ENCODE assay signal across 33 cellular contexts in the genomic region with DNA sequence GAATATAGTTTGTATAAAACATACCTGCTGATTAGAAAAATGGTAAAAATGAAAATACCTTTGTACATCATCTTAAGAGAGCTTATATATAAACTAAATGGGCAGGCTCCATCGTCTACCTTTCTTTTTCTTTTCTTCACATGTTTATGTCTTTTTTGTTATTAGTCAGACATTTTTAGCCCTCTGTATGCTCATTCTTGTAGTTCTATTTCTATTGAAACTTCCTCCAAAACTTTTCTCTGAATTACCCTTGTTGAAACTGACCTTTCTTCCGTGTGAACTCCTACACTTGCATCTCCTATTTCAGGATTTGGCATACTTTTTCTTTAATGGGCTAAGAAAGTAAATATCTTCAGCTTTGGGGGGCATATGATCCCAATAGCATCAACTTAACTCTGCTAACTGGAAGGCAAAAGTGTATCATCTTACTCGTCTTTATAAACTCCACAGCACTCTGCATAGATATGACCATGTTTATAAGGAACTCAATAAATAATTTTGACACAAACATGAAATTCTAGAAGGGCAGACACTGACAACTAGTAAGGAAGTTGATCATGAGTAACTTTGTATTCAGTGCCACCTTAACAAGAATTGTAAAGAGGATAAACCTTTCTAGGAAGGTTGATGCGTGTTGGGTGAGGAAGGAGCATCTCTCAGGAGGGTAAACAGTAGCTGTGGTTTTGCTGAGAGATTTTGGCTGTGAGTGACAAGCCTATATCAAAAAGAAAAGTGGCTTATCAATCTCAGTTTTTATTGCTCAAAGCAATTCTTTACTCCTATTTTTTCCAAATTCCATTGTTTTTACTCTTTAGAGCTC.
DNase-seq lines count a peak whose midpoint lies in the region; ATAC-seq, FAIRE-seq and TF ChIP-seq lines count a peak whose summit lies in the region.
"Had no signal": no experiment of that assay in that cellular context is flagged by ENCODE, and none has a peak within 500 bp of the region (broad histone marks: within the 10 kb centered on the region; RNA-seq: fewer than 3 reads in every experiment).

No MANE protein-coding gene starts in this region.

- H3K27me3 ChIP-seq in OCI-LY3 (ENCODE audit: low read depth, low read length) (no peaks in the 10 kb centered on the region), keratinocyte (ENCODE audit: control insufficient read depth, extremely low read depth, insufficient read depth, low read length) (no peaks in the 10 kb centered on the region)

- H3K9ac ChIP-seq in OCI-LY3 (ENCODE audit: low read length) (no peak overlapping the region), keratinocyte (ENCODE audit: control insufficient read depth, extremely low read depth, insufficient read depth, low read length) (no peak overlapping the region)

- peak; percentile 41 for FAIRE-seq in keratinocyte (lab: Jason Lieb, UNC)
- FAIRE-seq: RCC 7860 had no signal

- no peaks in the 10 kb centered on the region for H3K9me3 Mint-ChIP-seq in activated CD4-positive, alpha-beta T cell treated with anti-CD3 and anti-CD28 coated beads, Interleukin-2, amount 10 ng/mL, durations not matched to agents 24 days and 14 days
- no peaks in the 10 kb centered on the region for H3K9me3 Mint-ChIP-seq in MCF 10A (ENCODE audit: unreplicated experiment)
- H3K9me3 Mint-ChIP-seq: nephron, type B pancreatic cell had no signal

- H3K9me1 ChIP-seq in keratinocyte (ENCODE audit: control insufficient read depth, extremely low read depth, insufficient read depth, low read length), result no peaks in the 10 kb centered on the region

- H3K9me3 ChIP-seq in OCI-LY3 (ENCODE audit: insufficient read depth, low read length) (no peaks in the 10 kb centered on the region), keratinocyte (ENCODE audit: control insufficient read depth, low read depth, low read length) (no peaks in the 10 kb centered on the region)
- H3K9me3 ChIP-seq: mucosa of descending colon had no signal

- ATAC-seq in GM18868 (IDR thresholded peaks at IDR 0.05; ENCODE audit: unreplicated experiment) (peak; percentile 55), GM19324 (IDR thresholded peaks at IDR 0.05; ENCODE audit: low FRiP score, unreplicated experiment) (no peak)
- ATAC-seq: left cardiac atrium, mucosa of descending colon had no signal

- H3K27ac Mint-ChIP-seq in activated CD4-positive, alpha-beta T cell treated with anti-CD3 and anti-CD28 coated beads, Interleukin-2, amount 10 ng/mL, durations not matched to agents 24 days and 14 days, result peak overlapping the region; percentile 85
- no peak overlapping the region for H3K27ac Mint-ChIP-seq in MCF 10A (ENCODE audit: low read depth, unreplicated experiment)
- H3K27ac Mint-ChIP-seq: nephron, type B pancreatic cell had no signal

- DNase-seq in activated CD4-positive, alpha-beta T cell treated with anti-CD3 and anti-CD28 coated beads, Interleukin-2, amount 10 ng/mL, durations not matched to agents 24 days and 14 days, result no peak
- no peak for DNase-seq in activated CD4-positive, alpha-beta T cell treated with anti-CD3 and anti-CD28 coated beads, Interleukin-2, amount 50 U/mL, for 48 hours
- DNase-seq in keratinocyte (ENCODE audit: low read depth, low spot score) (no peak), MCF 10A (ENCODE audit: unreplicated experiment) (no peak)
- no peak for DNase-seq in central memory CD4-positive, alpha-beta T cell
- DNase-seq: 8988T; activated CD4-positive, alpha-beta T cell treated with anti-CD3 and anti-CD28 coated beads for 4 hours; activated CD8-positive, alpha-beta memory T cell treated with anti-CD3 and anti-CD28 coated beads, Interleukin-2, amount 50 U/mL, for 4 hours; activated gamma-delta T cell; C1 segment of cervical spinal cord; caudate nucleus; cortex of kidney; DMS53; effector memory CD4-positive, alpha-beta T cell; GOT3; hippocampal formation; IMR-90; left cardiac atrium; mammary epithelial cell; mucosa of descending colon; NCI-H146; NCI-H2107; NCI-H748 treated with DMSO at 0.1 percent for 48 hours; SHP77 treated with DMSO at 0.1 percent for 48 hours; stimulated activated CD4-positive, alpha-beta T cell treated with anti-CD3 and anti-CD28 coated beads, Interleukin-4, amount 100 ng/mL, for 24 hours; T-helper 9 cell had no signal

- peaks cover 14% of the 10 kb centered on the region for H3K4me1 ChIP-seq in OCI-LY3 (ENCODE audit: low read length)
- H3K4me1 ChIP-seq in keratinocyte (ENCODE audit: control insufficient read depth, extremely low read depth, insufficient read depth, low read length), result no peaks in the 10 kb centered on the region

- no TSS peak for BruUV-seq in MCF 10A (replicated peaks; lab: Mats Ljungman, UMichigan)

- H3K36me3 ChIP-seq in OCI-LY3 (replicated peaks; ENCODE audit: low read depth, low read length), result peaks cover 55% of the 10 kb centered on the region
- H3K36me3 ChIP-seq in keratinocyte (ENCODE audit: control insufficient read depth in 2 of 2, extremely low read depth in 1 of 2, insufficient read depth in 2 of 2, low read length in 2 of 2), result no peaks in the 10 kb centered on the region

- H3K36me3 Mint-ChIP-seq in activated CD4-positive, alpha-beta T cell treated with anti-CD3 and anti-CD28 coated beads, Interleukin-2, amount 10 ng/mL, durations not matched to agents 24 days and 14 days (ENCODE audit: low read depth), result peaks cover 45% of the 10 kb centered on the region
- H3K36me3 Mint-ChIP-seq in MCF 10A (ENCODE audit: insufficient read depth, unreplicated experiment), result peaks cover 36% of the 10 kb centered on the region

- no peak for TF ChIP-seq CTCF in OCI-LY3 (IDR thresholded peaks at IDR 0.05; ENCODE audit: low read depth, low read length)
- no peak for TF ChIP-seq CTCF in keratinocyte (optimal IDR thresholded peaks at IDR 0.05 in 1 of 3, IDR thresholded peaks at IDR 0.05 in 1 of 3, conservative IDR thresholded peaks at IDR 0.05 in 1 of 3; ENCODE audit: extremely low read depth in 1 of 3, insufficient read depth in 2 of 3, low read length in 3 of 3)
- TF ChIP-seq CTCF in MCF 10A (IDR thresholded peaks at IDR 0.05; ENCODE audit: unreplicated experiment), result no peak

- peaks cover 21% of the 10 kb centered on the region for H3K4me1 Mint-ChIP-seq in activated CD4-positive, alpha-beta T cell treated with anti-CD3 and anti-CD28 coated beads, Interleukin-2, amount 10 ng/mL, durations not matched to agents 24 days and 14 days
- H3K4me1 Mint-ChIP-seq in MCF 10A (ENCODE audit: insufficient read depth, unreplicated experiment), result no peaks in the 10 kb centered on the region
- H3K4me1 Mint-ChIP-seq: nephron had no signal

- H3K4me3 Mint-ChIP-seq in activated CD4-positive, alpha-beta T cell treated with anti-CD3 and anti-CD28 coated beads, Interleukin-2, amount 10 ng/mL, durations not matched to agents 24 days and 14 days, result peak overlapping the region; percentile 52
- no peak overlapping the region for H3K4me3 Mint-ChIP-seq in MCF 10A (ENCODE audit: unreplicated experiment)
- H3K4me3 Mint-ChIP-seq: nephron, type B pancreatic cell had no signal

- CTCF ChIA-PET in MCF 10A (lab: Yijun Ruan, JAX), result interaction anchor here (0.6 to 1.9 kb wide), 3 partner anchors 10 to 1201 kb away, joined by 3 to 7 read pairs (median 3); no protein-coding TSS in a partner anchor

- dilution Hi-C loops in keratinocyte (cut with MboI; ENCODE audit: extremely low pct_ligation_motif_present, low sequenced_read_pairs), result no loop called here

- no peaks in the 10 kb centered on the region for H4K20me1 ChIP-seq in OCI-LY3 (ENCODE audit: insufficient read depth, low read length)
- no peaks in the 10 kb centered on the region for H4K20me1 ChIP-seq in keratinocyte (ENCODE audit: control insufficient read depth, extremely low read depth, insufficient read depth, low read length)

- intact Hi-C loops in activated CD4-positive, alpha-beta T cell treated with anti-CD3 and anti-CD28 coated beads, Interleukin-2, amount 10 ng/mL, durations not matched to agents 24 days and 14 days (cut with micrococcal nuclease), result loop anchor here (5.0 kb wide), 1 partner anchor 55 kb away; no protein-coding TSS in a partner anchor
- intact Hi-C loops in MCF 10A (cut with micrococcal nuclease), result no loop called here

- H3K27me3 Mint-ChIP-seq in activated CD4-positive, alpha-beta T cell treated with anti-CD3 and anti-CD28 coated beads, Interleukin-2, amount 10 ng/mL, durations not matched to agents 24 days and 14 days, result no peaks in the 10 kb centered on the region
- no peaks in the 10 kb centered on the region for H3K27me3 Mint-ChIP-seq in MCF 10A (ENCODE audit: insufficient read depth, unreplicated experiment)
- H3K27me3 Mint-ChIP-seq: type B pancreatic cell had no signal

- H3K79me2 ChIP-seq in OCI-LY3 (ENCODE audit: low read length) (no peaks in the 10 kb centered on the region), keratinocyte (ENCODE audit: control insufficient read depth, insufficient read depth, low read length) (no peaks in the 10 kb centered on the region)

- H2AFZ ChIP-seq in OCI-LY3 (ENCODE audit: low read depth, low read length), result no peak overlapping the region
- no peak overlapping the region for H2AFZ ChIP-seq in keratinocyte (ENCODE audit: control insufficient read depth, low read length)

- POLR2A ChIA-PET in MCF 10A (lab: Yijun Ruan, JAX), result no interaction called here

- H3K4me3 ChIP-seq in OCI-LY3 (ENCODE audit: low read length) (no peak overlapping the region), keratinocyte (ENCODE audit: control insufficient read depth in 2 of 3, extremely low read depth in 1 of 3, insufficient read depth in 2 of 3, low read depth in 1 of 3, low read length in 3 of 3) (no peak overlapping the region)
- H3K4me3 ChIP-seq: mucosa of descending colon had no signal

- H3K4me2 ChIP-seq in OCI-LY3 (ENCODE audit: low read length), result peak overlapping the region; percentile 4
- no peak overlapping the region for H3K4me2 ChIP-seq in keratinocyte (ENCODE audit: control insufficient read depth, extremely low read depth, insufficient read depth, low read depth, low read length)

- H3K27ac ChIP-seq in OCI-LY3 (ENCODE audit: low read length) (no peak overlapping the region), keratinocyte (ENCODE audit: control insufficient read depth, insufficient read depth, low read length) (no peak overlapping the region)
- H3K27ac ChIP-seq: epithelial cell of prostate had no signal
